24 cellular contexts compared by ENCODE assay signal in the genomic region with DNA sequence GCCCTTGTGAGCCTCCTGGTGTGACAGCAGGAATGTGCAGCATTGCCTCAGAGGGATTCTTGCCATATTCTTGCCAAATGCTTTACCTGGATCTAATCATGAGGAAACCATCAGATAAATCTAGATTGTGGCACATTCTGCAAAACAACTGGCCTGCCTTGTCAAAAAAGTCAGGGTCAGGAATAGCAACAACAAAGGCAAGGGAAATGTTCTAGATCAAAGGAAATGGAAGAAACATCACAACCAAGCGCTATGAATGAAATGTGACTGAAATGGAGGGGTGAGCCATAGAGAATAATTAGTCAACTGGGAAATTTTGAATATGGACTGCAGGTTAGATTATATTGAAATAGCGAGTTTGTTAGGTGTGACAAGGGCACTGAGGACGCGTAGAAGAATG.
"Had no signal": no experiment of that assay in that cellular context is flagged by ENCODE, and none has a peak within 500 bp of the region (broad histone marks: within the 10 kb centered on the region; RNA-seq: fewer than 3 reads in every experiment).

No MANE protein-coding gene starts in this region.

- ATAC-seq: effector memory CD8-positive, alpha-beta T cell; esophagus mucosa; foreskin keratinocyte; gastrocnemius medialis; gastroesophageal sphincter; heart left ventricle had no signal

- DNase-seq: colonic mucosa; cortex of kidney; dermis blood vessel endothelial cell; dorsolateral prefrontal cortex; effector CD4-positive, alpha-beta T cell; effector CD8-positive, alpha-beta T cell; effector memory CD4-positive, alpha-beta T cell; effector memory CD8-positive, alpha-beta T cell; endodermal cell; erythroblast; esophagus squamous epithelium; foreskin fibroblast; foreskin keratinocyte; foreskin melanocyte; gastrocnemius medialis; glutamatergic neuron; head of caudate nucleus; heart left ventricle had no signal

- H3K4me1 ChIP-seq: colonic mucosa, esophagus muscularis mucosa, esophagus squamous epithelium, foreskin keratinocyte, gastrocnemius medialis, gastroesophageal sphincter had no signal

- H3K4me3 ChIP-seq: colonic mucosa, coronary artery, dorsolateral prefrontal cortex, esophagus muscularis mucosa, esophagus squamous epithelium, gastrocnemius medialis, gastroesophageal sphincter, heart left ventricle had no signal

- H3K36me3 ChIP-seq: colonic mucosa, esophagus muscularis mucosa, esophagus squamous epithelium, gastrocnemius medialis, gastroesophageal sphincter, heart left ventricle had no signal

- H3K27ac ChIP-seq: colonic mucosa, coronary artery, dorsolateral prefrontal cortex, epithelial cell of prostate, esophagus muscularis mucosa, esophagus squamous epithelium, foreskin keratinocyte, gastrocnemius medialis, gastroesophageal sphincter, heart left ventricle had no signal

- H3K4me3 Mint-ChIP-seq: dendritic cell treated with granulocyte-macrophage colony-stimulating factor and Interleukin-4, amounts not matched to agents 40 ng/mL and 50 ng/mL, for 4 days; effector memory CD8-positive, alpha-beta T cell; endodermal cell had no signal

- H3K9me3 ChIP-seq: colonic mucosa, esophagus muscularis mucosa, esophagus squamous epithelium, gastrocnemius medialis, gastroesophageal sphincter, heart left ventricle had no signal

- H3K9me3 Mint-ChIP-seq: dendritic cell treated with granulocyte-macrophage colony-stimulating factor and Interleukin-4, amounts not matched to agents 40 ng/mL and 50 ng/mL, for 4 days; effector memory CD8-positive, alpha-beta T cell; endodermal cell had no signal

- H3K27ac Mint-ChIP-seq: dendritic cell treated with granulocyte-macrophage colony-stimulating factor and Interleukin-4, amounts not matched to agents 40 ng/mL and 50 ng/mL, for 4 days; effector memory CD8-positive, alpha-beta T cell; endodermal cell had no signal

- H3K27me3 ChIP-seq: colonic mucosa, dorsolateral prefrontal cortex, foreskin keratinocyte, gastrocnemius medialis, gastroesophageal sphincter, heart left ventricle had no signal
